In genomic region chr7:139783647-139784385, GRCh38 we compare ENCODE assay signal across 16 cellular contexts. TPM values are rescaled to one million over a fixed set of nuclear protein-coding genes. Genes with fewer than 3 reads are reported as not detected.
DNase-seq lines count a peak whose midpoint lies in the region; ATAC-seq, FAIRE-seq and TF ChIP-seq lines count a peak whose summit lies in the region.
"Had no signal": no experiment of that assay in that cellular context is flagged by ENCODE, and none has a peak within 500 bp of the region (broad histone marks: within the 10 kb centered on the region; RNA-seq: fewer than 3 reads in every experiment).

No MANE protein-coding gene starts in this region.

- H3K4me1 Mint-ChIP-seq in activated T-cell treated with anti-CD3 and anti-CD28 coated beads, Interleukin-2, amount 50 U/mL, for 72 hours (ENCODE audit: low read depth) = peaks cover 8% of the 10 kb centered on the region
- peaks cover 13% of the 10 kb centered on the region for H3K4me1 Mint-ChIP-seq in activated T-cell treated with anti-CD3 and anti-CD28 coated beads, Interleukin-2, amount 50 U/mL, for 24 hours (ENCODE audit: low read depth)
- peaks cover 13% of the 10 kb centered on the region for H3K4me1 Mint-ChIP-seq in stimulated activated effector memory CD8-positive, alpha-beta T cell treated with anti-CD3 and anti-CD28 coated beads, Interleukin-12 subunit alpha, Interleukin-12 subunit beta, amount 100 ng/mL, for 72 hours

- no peak overlapping the region for H3K4me3 Mint-ChIP-seq in activated T-cell treated with anti-CD3 and anti-CD28 coated beads, Interleukin-2, amount 50 U/mL, for 72 hours
- no peak overlapping the region for H3K4me3 Mint-ChIP-seq in activated T-cell treated with anti-CD3 and anti-CD28 coated beads, Interleukin-2, amount 50 U/mL, for 24 hours
- no peak overlapping the region for H3K4me3 Mint-ChIP-seq in stimulated activated effector memory CD8-positive, alpha-beta T cell treated with anti-CD3 and anti-CD28 coated beads, Interleukin-12 subunit alpha, Interleukin-12 subunit beta, amount 100 ng/mL, for 72 hours
- H3K4me3 Mint-ChIP-seq: activated naive CD8-positive, alpha-beta T cell treated with anti-CD3 and anti-CD28 coated beads, Interleukin-2, amount 10 ng/mL, durations not matched to agents 7 days and 5 days; central memory CD8-positive, alpha-beta T cell; naive B cell; type B pancreatic cell had no signal

- H3K4me1 ChIP-seq in mammary epithelial cell (ENCODE audit: insufficient read depth, low read length) = peaks cover 16% of the 10 kb centered on the region
- peaks cover 0 to 6% of the 10 kb centered on the region in 2 donors for H3K4me1 ChIP-seq in right atrium auricular region
- peaks cover 9% of the 10 kb centered on the region for H3K4me1 ChIP-seq in lower lobe of right lung

- H2AFZ ChIP-seq in mammary epithelial cell (ENCODE audit: low read depth, low read length) = no peak overlapping the region

- H3K27ac ChIP-seq in mammary epithelial cell (ENCODE audit: insufficient read depth, low read depth, low read length) (no peak overlapping the region), right atrium auricular region (no peak overlapping the region), lower lobe of right lung (no peak overlapping the region)

- H3K9me3 Mint-ChIP-seq in activated T-cell treated with anti-CD3 and anti-CD28 coated beads, Interleukin-2, amount 50 U/mL, for 72 hours = no peaks in the 10 kb centered on the region
- H3K9me3 Mint-ChIP-seq in activated T-cell treated with anti-CD3 and anti-CD28 coated beads, Interleukin-2, amount 50 U/mL, for 24 hours = no peaks in the 10 kb centered on the region
- no peaks in the 10 kb centered on the region for H3K9me3 Mint-ChIP-seq in stimulated activated effector memory CD8-positive, alpha-beta T cell treated with anti-CD3 and anti-CD28 coated beads, Interleukin-12 subunit alpha, Interleukin-12 subunit beta, amount 100 ng/mL, for 72 hours
- H3K9me3 Mint-ChIP-seq: activated naive CD8-positive, alpha-beta T cell treated with anti-CD3 and anti-CD28 coated beads, Interleukin-2, amount 10 ng/mL, durations not matched to agents 7 days and 5 days; central memory CD8-positive, alpha-beta T cell; naive B cell; type B pancreatic cell had no signal

- intact Hi-C loops in mammary epithelial cell (cut with micrococcal nuclease) (no loop called here), lower lobe of right lung (cut with DNase I) (no loop called here)

- no peak overlapping the region for H3K4me3 ChIP-seq in mammary epithelial cell (replicated peaks in 1 of 3; ENCODE audit: insufficient read depth in 1 of 3, low read depth in 2 of 3, low read length in 3 of 3)
- no peak overlapping the region for H3K4me3 ChIP-seq in right atrium auricular region
- H3K4me3 ChIP-seq in lower lobe of right lung = no peak overlapping the region

- H3K27me3 Mint-ChIP-seq in activated T-cell treated with anti-CD3 and anti-CD28 coated beads, Interleukin-2, amount 50 U/mL, for 72 hours (ENCODE audit: low read depth) = peaks cover 23% of the 10 kb centered on the region
- no peaks in the 10 kb centered on the region for H3K27me3 Mint-ChIP-seq in activated T-cell treated with anti-CD3 and anti-CD28 coated beads, Interleukin-2, amount 50 U/mL, for 24 hours

- CTCF ChIA-PET in mammary epithelial cell (lab: Charles Lee; ENCODE audit: low non-redundant PET) = no interaction called here

- in situ Hi-C loops in mammary epithelial cell (cut with MboI; ENCODE audit: low sequenced_read_pairs in 2 of 2) = loop anchor here in 1 of 2 donors (25.0 kb wide), 1 partner anchor 203 kb away; no protein-coding TSS in a partner anchor

- no peaks in the 10 kb centered on the region for H3K27me3 ChIP-seq in mammary epithelial cell (ENCODE audit: insufficient read depth, low read length)
- H3K27me3 ChIP-seq in right atrium auricular region = no peaks in the 10 kb centered on the region
- H3K27me3 ChIP-seq in lower lobe of right lung (ENCODE audit: low read depth) = no peaks in the 10 kb centered on the region

- dilution Hi-C loops in mammary epithelial cell (cut with HindIII; ENCODE audit: low sequenced_read_pairs) = no loop called here

- H3K9me3 ChIP-seq in mammary epithelial cell (replicated peaks; ENCODE audit: insufficient read depth, low read length) (no peaks in the 10 kb centered on the region), right atrium auricular region (no peaks in the 10 kb centered on the region), lower lobe of right lung (no peaks in the 10 kb centered on the region)
- H3K9me3 ChIP-seq: SK-N-SH had no signal

- no TSS peak for BruUV-seq in mammary epithelial cell (replicated peaks; lab: Mats Ljungman, UMichigan)

- H3K4me2 ChIP-seq in mammary epithelial cell (ENCODE audit: insufficient read depth, low read depth, low read length) = no peak overlapping the region
- H3K4me2 ChIP-seq: SK-N-SH had no signal

- TF ChIP-seq CTCF in mammary epithelial cell (conservative IDR thresholded peaks at IDR 0.05 in 1 of 2, IDR thresholded peaks at IDR 0.05 in 1 of 2; ENCODE audit: extremely low read depth in 1 of 2, insufficient read depth in 1 of 2, low read depth in 1 of 2, low read length in 2 of 2) (no peak), right atrium auricular region (IDR thresholded peaks at IDR 0.05) (no peak), lower lobe of right lung (IDR thresholded peaks at IDR 0.05) (no peak)

- H3K36me3 Mint-ChIP-seq in activated T-cell treated with anti-CD3 and anti-CD28 coated beads, Interleukin-2, amount 50 U/mL, for 72 hours (ENCODE audit: insufficient read depth in 2 of 2) = no peaks in the 10 kb centered on the region
- H3K36me3 Mint-ChIP-seq in activated T-cell treated with anti-CD3 and anti-CD28 coated beads, Interleukin-2, amount 50 U/mL, for 24 hours (ENCODE audit: low read depth) = no peaks in the 10 kb centered on the region
- no peaks in the 10 kb centered on the region for H3K36me3 Mint-ChIP-seq in stimulated activated effector memory CD8-positive, alpha-beta T cell treated with anti-CD3 and anti-CD28 coated beads, Interleukin-12 subunit alpha, Interleukin-12 subunit beta, amount 100 ng/mL, for 72 hours
- H3K36me3 Mint-ChIP-seq: activated naive CD8-positive, alpha-beta T cell treated with anti-CD3 and anti-CD28 coated beads, Interleukin-2, amount 10 ng/mL, durations not matched to agents 7 days and 5 days; naive B cell; type B pancreatic cell had no signal

- no peak overlapping the region for H3K27ac Mint-ChIP-seq in activated T-cell treated with anti-CD3 and anti-CD28 coated beads, Interleukin-2, amount 50 U/mL, for 72 hours
- no peak overlapping the region for H3K27ac Mint-ChIP-seq in activated T-cell treated with anti-CD3 and anti-CD28 coated beads, Interleukin-2, amount 50 U/mL, for 24 hours
- H3K27ac Mint-ChIP-seq in stimulated activated effector memory CD8-positive, alpha-beta T cell treated with anti-CD3 and anti-CD28 coated beads, Interleukin-12 subunit alpha, Interleukin-12 subunit beta, amount 100 ng/mL, for 72 hours = no peak overlapping the region
- H3K27ac Mint-ChIP-seq: activated naive CD8-positive, alpha-beta T cell treated with anti-CD3 and anti-CD28 coated beads, Interleukin-2, amount 10 ng/mL, durations not matched to agents 7 days and 5 days; naive B cell; type B pancreatic cell had no signal

- FAIRE-seq in GM19239 (lab: Jason Lieb, UNC) = no peak
- FAIRE-seq: D721Med had no signal

- no peak overlapping the region for H3K9ac ChIP-seq in mammary epithelial cell (ENCODE audit: insufficient read depth, low read length)
- H3K9ac ChIP-seq: SK-N-SH had no signal

- H4K20me1 ChIP-seq in mammary epithelial cell (ENCODE audit: insufficient read depth, low read length) = no peaks in the 10 kb centered on the region

- peaks cover 4% of the 10 kb centered on the region for H3K79me2 ChIP-seq in mammary epithelial cell (ENCODE audit: insufficient read depth, low read length)

- ATAC-seq in activated T-cell treated with anti-CD3 and anti-CD28 coated beads, Interleukin-2, amount 50 U/mL, for 72 hours (replicated peaks in 1 of 2) = peak; percentile 51 to 59
- peak; percentile 76 for ATAC-seq in stimulated activated effector memory CD8-positive, alpha-beta T cell treated with anti-CD3 and anti-CD28 coated beads, Interleukin-12 subunit alpha, Interleukin-12 subunit beta, amount 100 ng/mL, for 72 hours
- ATAC-seq in lower lobe of right lung = no peak

- no peak for DNase-seq in activated T-cell treated with anti-CD3 and anti-CD28 coated beads, Interleukin-2, amount 50 U/mL, for 72 hours
- DNase-seq in activated T-cell treated with anti-CD3 and anti-CD28 coated beads, Interleukin-2, amount 50 U/mL, for 24 hours = no peak
- DNase-seq in NCI-H526 (lab: John Stamatoyannopoulos, UW) = peak; percentile 10 to 57
- DNase-seq in mammary epithelial cell = peak; percentile 44
- no peak for DNase-seq in stimulated activated effector memory CD8-positive, alpha-beta T cell treated with anti-CD3 and anti-CD28 coated beads, Interleukin-12 subunit alpha, Interleukin-12 subunit beta, amount 100 ng/mL, for 72 hours (ENCODE audit: low spot score in 2 of 2)
- DNase-seq in right atrium auricular region (ENCODE audit: low spot score) = no peak
- DNase-seq in lower lobe of right lung = no peak
- DNase-seq in GM19239 (ENCODE audit: insufficient read length, low spot score) = no peak
- DNase-seq: activated naive CD8-positive, alpha-beta T cell treated with anti-CD3 and anti-CD28 coated beads, Interleukin-2, amount 10 ng/mL, durations not matched to agents 7 days and 5 days; glutamatergic neuron; naive B cell; SK-N-SH; stimulated activated CD4-positive, alpha-beta T cell treated with anti-CD3 and anti-CD28 coated beads, Interleukin-2, amount 100 ng/mL, for 48 hours had no signal

- WGBS in mammary epithelial cell (ENCODE audit: low coverage, missing lambda C conversion rate) = 33% methylated on average over 2 of the region's 3 CpGs

- H3K36me3 ChIP-seq in mammary epithelial cell (ENCODE audit: insufficient read depth, low read length) (no peaks in the 10 kb centered on the region), right atrium auricular region (no peaks in the 10 kb centered on the region), lower lobe of right lung (no peaks in the 10 kb centered on the region)

RNA-seq across cellular contexts. Expression of gene HIPK2, which starts 6.0 kb away (rescaled TPM):
- 10 to 100 TPM; 28.7 to 35.4 TPM for total RNA-seq in activated T-cell treated with anti-CD3 and anti-CD28 coated beads, Interleukin-2, amount 50 U/mL, for 72 hours
- total RNA-seq in mammary epithelial cell = 10 to 100 TPM; 31.0 to 58.3 TPM
- 26.4 TPM for polyA plus RNA-seq in mammary epithelial cell
- 68.5 TPM for polyA minus RNA-seq in mammary epithelial cell
- total RNA-seq in right atrium auricular region = 100 to 1,000 TPM in 1 of 2 donors, 10 to 100 TPM in 1; 87.0 to 131 TPM
- total RNA-seq in lower lobe of right lung = 81.0 TPM

RNA-seq across cellular contexts. Expression of gene TBXAS1, which starts 45.2 kb away (rescaled TPM):
- total RNA-seq in activated T-cell treated with anti-CD3 and anti-CD28 coated beads, Interleukin-2, amount 50 U/mL, for 72 hours = 1 to 10 TPM; 3.9 to 4.7 TPM
- total RNA-seq in mammary epithelial cell = 1 to 10 TPM in 1 of 2 donors, not detected in 1; 5.2 TPM
- polyA plus RNA-seq in mammary epithelial cell = 3.1 TPM
- 13.3 TPM for polyA minus RNA-seq in mammary epithelial cell
- total RNA-seq in right atrium auricular region = 10 to 100 TPM in 1 of 2 donors, 1 to 10 TPM in 1; 4.6 to 15.3 TPM
- 92.6 TPM for total RNA-seq in lower lobe of right lung

Comparison
In these comparisons a context has a peak if more than half of its experiments do, and no peak if none do; other contexts are left out.
1. ATAC-seq: peak in activated T-cell treated with anti-CD3 and anti-CD28 coated beads, Interleukin-2, amount 50 U/mL, for 72 hours (2 of 2) and stimulated activated effector memory CD8-positive, alpha-beta T cell treated with anti-CD3 and anti-CD28 coated beads, Interleukin-12 subunit alpha, Interleukin-12 subunit beta, amount 100 ng/mL, for 72 hours (single experiment); none in lower lobe of right lung (0 of 2).
2. DNase-seq: peak in NCI-H526 (2 of 2) and mammary epithelial cell (single experiment); none in activated T-cell treated with anti-CD3 and anti-CD28 coated beads, Interleukin-2, amount 50 U/mL, for 72 hours (0 of 2), activated T-cell treated with anti-CD3 and anti-CD28 coated beads, Interleukin-2, amount 50 U/mL, for 24 hours (single experiment), stimulated activated effector memory CD8-positive, alpha-beta T cell treated with anti-CD3 and anti-CD28 coated beads, Interleukin-12 subunit alpha, Interleukin-12 subunit beta, amount 100 ng/mL, for 72 hours (0 of 2), right atrium auricular region (single experiment), lower lobe of right lung (single experiment) and GM19239 (single experiment).